ENCODE assay signal across 1 cellular context in genomic region chr10:22606164-22606614, GRCh38.
A peak's percentile ranks its signal among the peaks of the same experiment; 100 is the strongest.
TF ChIP-seq lines count a peak whose summit lies in the region.

No MANE protein-coding gene starts in this region.

TF ChIP-seq in HepG2, 621 proteins besides CTCF, POLR2A, EP300 and RAD21 (continued from another document):
- TF ChIP-seq ARID5B (CRISPR knock-in tag; IDR thresholded peaks at IDR 0.05) (peak; percentile 68; the same call in 1 of the 2 replicates), ZNF549 (CRISPR knock-in tag; IDR thresholded peaks at IDR 0.05) (no peak), ZNF121 (CRISPR knock-in tag; IDR thresholded peaks at IDR 0.05) (peak; percentile 54; the same call in 1 of the 2 replicates), KLF15 (CRISPR knock-in tag; IDR thresholded peaks at IDR 0.05; ENCODE audit: borderline replicate concordance) (no peak), ZNF644 (CRISPR knock-in tag; IDR thresholded peaks at IDR 0.05; ENCODE audit: low read depth) (peak; percentile 85), HOMEZ (CRISPR knock-in tag; IDR thresholded peaks at IDR 0.05; ENCODE audit: low read depth) (0 out of 2 replicates have a peak, but pooled peaks have one; percentile 43)
